Comparison of ENCODE assay signal across 25 cellular contexts in genomic region chr6:54702772-54703171, GRCh38.
"Had no signal": no experiment of that assay in that cellular context is flagged by ENCODE, and none has a peak within 500 bp of the region (broad histone marks: within the 10 kb centered on the region; RNA-seq: fewer than 3 reads in every experiment).

No MANE protein-coding gene starts in this region.

- H3K36me3 ChIP-seq: colonic mucosa, esophagus muscularis mucosa, gastroesophageal sphincter, heart left ventricle, left lung, lower lobe of right lung had no signal

- H3K27me3 Mint-ChIP-seq: dendritic cell treated with granulocyte-macrophage colony-stimulating factor and Interleukin-4, amounts not matched to agents 40 ng/mL and 50 ng/mL, for 4 days; naive B cell had no signal

- DNase-seq: colonic mucosa; cortex of kidney; dorsolateral prefrontal cortex; effector CD4-positive, alpha-beta T cell; effector memory CD4-positive, alpha-beta T cell; foreskin keratinocyte; heart left ventricle; hypothalamus; immature natural killer cell; islet precursor cell; left cardiac atrium; left lung; left ventricle myocardium superior; lower lobe of right lung; mesenchymal stem cell; mucosa of descending colon; naive B cell; naive thymus-derived CD8-positive, alpha-beta T cell had no signal

- H2AFZ ChIP-seq: hepatocyte had no signal

- H3K79me2 ChIP-seq: hepatocyte had no signal

- ATAC-seq: foreskin keratinocyte; gastroesophageal sphincter; heart left ventricle; left cardiac atrium; left lung; left ventricle myocardium superior; lower lobe of right lung; mucosa of descending colon; naive thymus-derived CD8-positive, alpha-beta T cell had no signal

- H3K4me3 Mint-ChIP-seq: dendritic cell treated with granulocyte-macrophage colony-stimulating factor and Interleukin-4, amounts not matched to agents 40 ng/mL and 50 ng/mL, for 4 days; immature natural killer cell; mesothelial cell of epicardium; naive B cell; naive thymus-derived CD8-positive, alpha-beta T cell had no signal

- H3K4me1 Mint-ChIP-seq: immature natural killer cell; naive B cell; naive thymus-derived CD8-positive, alpha-beta T cell had no signal

- H3K4me3 ChIP-seq: colonic mucosa, dorsolateral prefrontal cortex, esophagus muscularis mucosa, gastroesophageal sphincter, heart left ventricle, hepatocyte, left lung, lower lobe of right lung, mucosa of descending colon had no signal

- H3K27me3 ChIP-seq: colonic mucosa, dorsolateral prefrontal cortex, esophagus muscularis mucosa, foreskin keratinocyte, gastroesophageal sphincter, heart left ventricle, hepatocyte, left lung had no signal

- H3K27ac Mint-ChIP-seq: dendritic cell treated with granulocyte-macrophage colony-stimulating factor and Interleukin-4, amounts not matched to agents 40 ng/mL and 50 ng/mL, for 4 days; immature natural killer cell; mesothelial cell of epicardium; naive B cell; naive thymus-derived CD8-positive, alpha-beta T cell had no signal

- H3K27ac ChIP-seq: colonic mucosa, dorsolateral prefrontal cortex, esophagus muscularis mucosa, foreskin keratinocyte, gastroesophageal sphincter, heart left ventricle, hepatocyte, left lung, lower lobe of right lung had no signal

- H3K9me3 ChIP-seq: colonic mucosa, esophagus muscularis mucosa, gastroesophageal sphincter, heart left ventricle, left lung, lower lobe of right lung, mucosa of descending colon had no signal

- FAIRE-seq: endothelial cell of umbilical vein, frontal cortex had no signal

- H3K9me3 Mint-ChIP-seq: dendritic cell treated with granulocyte-macrophage colony-stimulating factor and Interleukin-4, amounts not matched to agents 40 ng/mL and 50 ng/mL, for 4 days; immature natural killer cell; mesothelial cell of epicardium; naive B cell had no signal

- H3K36me3 Mint-ChIP-seq: immature natural killer cell; mesothelial cell of epicardium; naive B cell; naive thymus-derived CD8-positive, alpha-beta T cell had no signal

- H3K4me1 ChIP-seq: colonic mucosa, esophagus muscularis mucosa, gastroesophageal sphincter, heart left ventricle, left lung, lower lobe of right lung had no signal

- H3K4me2 ChIP-seq: hepatocyte had no signal
